In the genomic region with DNA sequence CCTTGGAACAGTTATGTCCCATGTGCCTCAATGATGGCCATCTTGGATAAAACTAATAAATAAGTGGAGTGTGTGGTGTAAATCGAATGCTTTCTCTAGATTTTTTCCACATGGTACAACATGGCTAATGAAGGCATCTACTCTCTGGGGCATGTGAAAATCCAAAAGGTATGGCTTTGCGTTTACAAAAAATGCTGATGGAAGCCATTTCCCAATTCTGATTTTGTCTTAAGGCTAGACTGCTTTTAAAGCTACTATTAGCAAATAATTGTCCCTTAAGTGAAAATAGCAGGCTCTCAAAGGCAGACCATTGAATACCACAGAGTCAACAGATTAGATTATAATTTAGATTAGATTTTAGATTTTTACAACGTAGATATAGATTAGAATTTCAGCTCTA, we compare ENCODE assay signal across 33 cellular contexts.
"Had no signal": no experiment of that assay in that cellular context is flagged by ENCODE, and none has a peak within 500 bp of the region (broad histone marks: within the 10 kb centered on the region; RNA-seq: fewer than 3 reads in every experiment).

No MANE protein-coding gene starts in this region.

- H3K36me3 ChIP-seq: adrenal gland, ascending aorta, brain microvascular endothelial cell, breast epithelium, cardiac muscle cell had no signal

- FAIRE-seq: astrocyte, bronchial epithelial cell had no signal

- H3K27ac ChIP-seq: adrenal gland, ascending aorta, body of pancreas, brain microvascular endothelial cell, breast epithelium, cardiac muscle cell had no signal

- H3K4me1 ChIP-seq: adrenal gland, ascending aorta, body of pancreas, breast epithelium had no signal

- H3K4me3 ChIP-seq: adrenal gland, ascending aorta, body of pancreas, breast epithelium, cardiac muscle cell had no signal

- H3K27me3 ChIP-seq: adrenal gland, ascending aorta, body of pancreas, brain microvascular endothelial cell, breast epithelium, cardiac muscle cell had no signal

- H3K9me3 ChIP-seq: adrenal gland, ascending aorta, body of pancreas, breast epithelium had no signal

- DNase-seq: activated effector memory CD4-positive, alpha-beta T cell treated with anti-CD3 and anti-CD28 coated beads, Interleukin-2, amount 50 U/mL, for 16 hours; activated effector memory CD4-positive, alpha-beta T cell treated with Interleukin-2 at 50 U/mL for 16 hours; activated gamma-delta T cell; activated gamma-delta T cell treated with Interleukin-2 at 50 U/mL for 16 hours; activated naive CD4-positive, alpha-beta T cell; activated naive CD4-positive, alpha-beta T cell treated with anti-CD3 and anti-CD28 coated beads for 36 hours; activated naive CD4-positive, alpha-beta T cell treated with anti-CD3 and anti-CD28 coated beads, Interleukin-2, amount 10 ng/mL, durations not matched to agents 7 days and 5 days; activated naive CD4-positive, alpha-beta T cell treated with anti-CD3 and anti-CD28 coated beads, Interleukin-2, amount 50 U/mL, for 16 hours; activated naive CD4-positive, alpha-beta T cell treated with Interleukin-2 at 50 U/mL for 16 hours; activated naive CD8-positive, alpha-beta T cell treated with anti-CD3 and anti-CD28 coated beads for 36 hours; activated naive CD8-positive, alpha-beta T cell treated with anti-CD3 and anti-CD28 coated beads, Interleukin-2, amount 10 ng/mL, durations not matched to agents 7 days and 5 days; activated naive CD8-positive, alpha-beta T cell treated with anti-CD3 and anti-CD28 coated beads, Interleukin-2, amount 50 U/mL, for 24 hours; activated T-cell treated with anti-CD3 and anti-CD28 coated beads, Interleukin-2, amount 50 U/mL, for 24 hours; activated T-cell treated with anti-CD3 and anti-CD28 coated beads, Interleukin-2, amount 50 U/mL, for 4 hours; activated T-cell treated with anti-CD3 and anti-CD28 coated beads, Interleukin-2, amount 50 U/mL, for 48 hours; activated T-cell treated with anti-CD3 and anti-CD28 coated beads, Interleukin-2, amount 50 U/mL, for 72 hours; adrenal gland; amniotic stem cell; amygdala; anterior cingulate cortex; aorta; body of pancreas; brain microvascular endothelial cell; caudate nucleus; central memory CD4-positive, alpha-beta T cell; cerebellar nuclear complex had no signal

- ATAC-seq: activated naive CD4-positive, alpha-beta T cell treated with anti-CD3 and anti-CD28 coated beads, Interleukin-2, amount 50 U/mL, for 72 hours; activated naive CD8-positive, alpha-beta T cell treated with anti-CD3 and anti-CD28 coated beads, Interleukin-2, amount 50 U/mL, for 24 hours; activated T-cell treated with anti-CD3 and anti-CD28 coated beads, Interleukin-2, amount 50 U/mL, for 4 hours; activated T-cell treated with anti-CD3 and anti-CD28 coated beads, Interleukin-2, amount 50 U/mL, for 72 hours; activated T-helper 17 cell treated with anti-CD3 and anti-CD28 coated beads, Interleukin-2, amount 50 U/mL, for 72 hours; body of pancreas had no signal
